3 cellular contexts compared by ENCODE assay signal in the genomic region with DNA sequence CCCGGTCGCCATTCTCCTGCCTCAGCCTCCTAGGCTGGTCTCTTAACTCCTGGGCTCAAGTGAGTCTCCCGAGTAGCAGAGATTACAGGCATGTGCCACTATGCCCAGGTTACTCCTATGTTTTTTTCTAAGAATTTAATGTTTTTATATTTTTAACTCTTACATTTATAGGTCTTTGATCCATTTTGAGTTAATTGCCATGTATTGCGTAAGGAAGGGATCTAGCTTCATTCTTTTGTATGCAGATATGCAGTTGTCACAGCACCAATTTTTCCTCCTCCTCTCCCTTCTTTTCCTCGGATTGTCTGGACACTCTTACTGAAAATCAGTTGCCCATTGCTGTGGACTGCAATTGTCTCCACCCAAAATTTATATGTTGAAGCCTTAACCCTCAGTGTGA.
TF ChIP-seq lines count a peak whose summit lies in the region.

No MANE protein-coding gene starts in this region.

TF ChIP-seq in HepG2, 621 proteins besides CTCF, POLR2A, EP300 and RAD21:
- TF ChIP-seq CEBPB (IDR thresholded peaks at IDR 0.05; ENCODE audit: borderline replicate concordance, low read depth, low read length) = peak; percentile 52; the same call in 1 of the 2 replicates
- no peak for TF ChIP-seq ZNF747 (CRISPR knock-in tag; IDR thresholded peaks at IDR 0.05; ENCODE audit: borderline replicate concordance)
- no peak for TF ChIP-seq HDAC2 (CRISPR knock-in tag; IDR thresholded peaks at IDR 0.05)

TF ChIP-seq in IMR-90, 13 proteins besides CTCF, POLR2A, EP300 and RAD21:
- TF ChIP-seq CEBPB (IDR thresholded peaks at IDR 0.05; ENCODE audit: low read depth, low read length) (peak; percentile 42), RCOR1 (IDR thresholded peaks at IDR 0.05; ENCODE audit: insufficient replicate concordance, low read length) (no peak)

TF ChIP-seq in K562, 482 proteins besides CTCF, POLR2A, EP300 and RAD21:
- TF ChIP-seq NR1H2 (CRISPR knock-in tag; IDR thresholded peaks at IDR 0.05) (no peak), NFIX (CRISPR knock-in tag; IDR thresholded peaks at IDR 0.05; ENCODE audit: low read depth) (no peak), SRSF1 (IDR thresholded peaks at IDR 0.05; ENCODE audit: low read depth, low read length) (no peak), ZNF174 (CRISPR knock-in tag; IDR thresholded peaks at IDR 0.05) (no peak), CEBPB (tag; IDR thresholded peaks at IDR 0.05) (peak; percentile 91), CEBPG (CRISPR knock-in tag; IDR thresholded peaks at IDR 0.05) (no peak), CEBPG (tag; conservative IDR thresholded peaks at IDR 0.05 in 1 of 2, IDR thresholded peaks at IDR 0.05 in 1 of 2) (peak; percentile 14 to 64; a peak in 1 of 4 replicates), DIDO1 (tag; IDR thresholded peaks at IDR 0.05; ENCODE audit: low read depth) (no peak)
- TF ChIP-seq, protein P1, sequence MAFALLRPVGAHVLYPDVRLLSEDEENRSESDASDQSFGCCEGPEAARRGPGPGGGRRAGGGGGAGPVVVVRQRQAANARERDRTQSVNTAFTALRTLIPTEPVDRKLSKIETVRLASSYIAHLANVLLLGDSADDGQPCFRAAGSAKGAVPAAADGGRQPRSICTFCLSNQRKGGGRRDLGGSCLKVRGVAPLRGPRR (CRISPR knock-in tag; IDR thresholded peaks at IDR 0.05) = no peak
- TF ChIP-seq, protein P2, sequence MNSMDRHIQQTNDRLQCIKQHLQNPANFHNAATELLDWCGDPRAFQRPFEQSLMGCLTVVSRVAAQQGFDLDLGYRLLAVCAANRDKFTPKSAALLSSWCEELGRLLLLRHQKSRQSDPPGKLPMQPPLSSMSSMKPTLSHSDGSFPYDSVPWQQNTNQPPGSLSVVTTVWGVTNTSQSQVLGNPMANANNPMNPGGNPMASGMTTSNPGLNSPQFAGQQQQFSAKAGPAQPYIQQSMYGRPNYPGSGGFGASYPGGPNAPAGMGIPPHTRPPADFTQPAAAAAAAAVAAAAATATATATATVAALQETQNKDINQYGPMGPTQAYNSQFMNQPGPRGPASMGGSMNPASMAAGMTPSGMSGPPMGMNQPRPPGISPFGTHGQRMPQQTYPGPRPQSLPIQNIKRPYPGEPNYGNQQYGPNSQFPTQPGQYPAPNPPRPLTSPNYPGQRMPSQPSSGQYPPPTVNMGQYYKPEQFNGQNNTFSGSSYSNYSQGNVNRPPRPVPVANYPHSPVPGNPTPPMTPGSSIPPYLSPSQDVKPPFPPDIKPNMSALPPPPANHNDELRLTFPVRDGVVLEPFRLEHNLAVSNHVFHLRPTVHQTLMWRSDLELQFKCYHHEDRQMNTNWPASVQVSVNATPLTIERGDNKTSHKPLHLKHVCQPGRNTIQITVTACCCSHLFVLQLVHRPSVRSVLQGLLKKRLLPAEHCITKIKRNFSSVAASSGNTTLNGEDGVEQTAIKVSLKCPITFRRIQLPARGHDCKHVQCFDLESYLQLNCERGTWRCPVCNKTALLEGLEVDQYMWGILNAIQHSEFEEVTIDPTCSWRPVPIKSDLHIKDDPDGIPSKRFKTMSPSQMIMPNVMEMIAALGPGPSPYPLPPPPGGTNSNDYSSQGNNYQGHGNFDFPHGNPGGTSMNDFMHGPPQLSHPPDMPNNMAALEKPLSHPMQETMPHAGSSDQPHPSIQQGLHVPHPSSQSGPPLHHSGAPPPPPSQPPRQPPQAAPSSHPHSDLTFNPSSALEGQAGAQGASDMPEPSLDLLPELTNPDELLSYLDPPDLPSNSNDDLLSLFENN (IDR thresholded peaks at IDR 0.05; ENCODE audit: low read depth in 2 of 2, low read length in 2 of 2) = no peak
TF ChIP-seq in K562: peak in this region for 2.
